Comparison of ENCODE assay signal across 9 cellular contexts in the genomic region with DNA sequence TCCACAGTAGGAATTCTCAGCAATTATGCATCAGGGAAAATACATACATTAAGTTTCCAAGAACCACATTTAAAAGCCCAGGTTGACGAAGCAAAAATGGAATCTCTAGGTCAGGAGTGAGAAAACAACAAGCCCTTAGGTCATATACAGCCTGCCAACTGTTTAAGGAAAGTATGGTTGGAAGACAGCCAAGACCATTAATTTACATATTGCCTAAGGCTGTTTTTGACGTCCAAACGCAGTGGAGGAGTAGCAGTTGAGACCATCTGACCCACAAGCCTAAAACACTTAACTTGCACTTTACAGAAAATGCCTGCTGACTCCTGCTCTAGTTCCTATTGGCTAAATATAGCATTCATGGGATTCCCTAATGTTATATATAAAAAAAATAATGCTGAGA.
DNase-seq lines count a peak whose midpoint lies in the region; ATAC-seq, FAIRE-seq and TF ChIP-seq lines count a peak whose summit lies in the region.
"Had no signal": no experiment of that assay in that cellular context is flagged by ENCODE, and none has a peak within 500 bp of the region (broad histone marks: within the 10 kb centered on the region; RNA-seq: fewer than 3 reads in every experiment).

No MANE protein-coding gene starts in this region.

- no peak overlapping the region for H2BK120ac ChIP-seq in mesendoderm (ENCODE audit: low read depth, low read length)

- no peak for FAIRE-seq in HTR-8/SVneo (lab: Jason Lieb, UNC)

- H3K23ac ChIP-seq in mesendoderm (ENCODE audit: low read length): no peak overlapping the region

- peaks cover 0 to 9% (median 7%) of the 10 kb centered on the region in 5 donors for H3K27me3 Mint-ChIP-seq in naive thymus-derived CD8-positive, alpha-beta T cell
- H3K27me3 Mint-ChIP-seq: IgD-negative memory B cell had no signal

- no peak for TF ChIP-seq CTCF in RWPE1 (conservative IDR thresholded peaks at IDR 0.05; ENCODE audit: low read depth)

- H3K27ac ChIP-seq in RWPE1 (no peak overlapping the region), mesendoderm (ENCODE audit: low read depth, low read length) (no peak overlapping the region)

- no peak overlapping the region for H4K5ac ChIP-seq in mesendoderm (ENCODE audit: low read length)

- no peaks in the 10 kb centered on the region for H3K36me3 ChIP-seq in mesendoderm (ENCODE audit: control insufficient read depth, insufficient read depth, low read length)

- H3K27ac Mint-ChIP-seq in naive thymus-derived CD8-positive, alpha-beta T cell: no peak overlapping the region
- no peak overlapping the region for H3K27ac Mint-ChIP-seq in activated naive CD4-positive, alpha-beta T cell treated with anti-CD3 and anti-CD28 coated beads, Interleukin-2, amount 50 U/mL, for 72 hours
- H3K27ac Mint-ChIP-seq: IgD-negative memory B cell had no signal

- H3K4me1 Mint-ChIP-seq in naive thymus-derived CD8-positive, alpha-beta T cell: no peaks in the 10 kb centered on the region
- H3K4me1 Mint-ChIP-seq: IgD-negative memory B cell had no signal

- no peaks in the 10 kb centered on the region for H3K79me1 ChIP-seq in mesendoderm (ENCODE audit: low read length)

- no peaks in the 10 kb centered on the region for H3K27me3 ChIP-seq in mesendoderm (ENCODE audit: insufficient read depth, low read length, poor library complexity)

- H2AK5ac ChIP-seq in mesendoderm (ENCODE audit: low read length): no peak overlapping the region

- POLR2A ChIA-PET in RWPE1 (lab: Yijun Ruan, JAX; ENCODE audit: low non-redundant PET): no interaction called here
- POLR2A ChIA-PET in naive thymus-derived CD8-positive, alpha-beta T cell (lab: Charles Lee): no interaction called here

- H3K4ac ChIP-seq in mesendoderm (ENCODE audit: low read depth, low read length): no peak overlapping the region

- WGBS in mesendoderm (ENCODE audit: extremely low coverage, insufficient coverage, low lambda C conversion rate): no CpG with 5 or more reads among the region's 3 CpGs

- H2BK5ac ChIP-seq in mesendoderm (ENCODE audit: low read length): no peak overlapping the region

- no peak overlapping the region for H2BK15ac ChIP-seq in mesendoderm (replicated peaks; ENCODE audit: low read depth)

- H3K4me1 ChIP-seq in mesendoderm (ENCODE audit: control insufficient read depth, low read depth, low read length): no peaks in the 10 kb centered on the region

- H3K4me3 Mint-ChIP-seq in naive thymus-derived CD8-positive, alpha-beta T cell: no peak overlapping the region
- H3K4me3 Mint-ChIP-seq: IgD-negative memory B cell had no signal

- no peak overlapping the region for H3K18ac ChIP-seq in mesendoderm (ENCODE audit: low read length)

- H3K4me2 ChIP-seq in mesendoderm (ENCODE audit: low read length): no peak overlapping the region

- peak; percentile 87 for ATAC-seq in GM19438 (IDR thresholded peaks at IDR 0.05; ENCODE audit: low read depth, unreplicated experiment)
- ATAC-seq in naive thymus-derived CD8-positive, alpha-beta T cell: no peak
- no peak for ATAC-seq in activated naive CD4-positive, alpha-beta T cell treated with anti-CD3 and anti-CD28 coated beads, Interleukin-2, amount 50 U/mL, for 72 hours

- H3K56ac ChIP-seq in mesendoderm (ENCODE audit: low read length): no peak overlapping the region

- no peak overlapping the region for H3K9ac ChIP-seq in mesendoderm (ENCODE audit: low read length)

- peak; percentile 46 for DNase-seq in HTR-8/SVneo (ENCODE audit: insufficient read length, low spot score)
- DNase-seq in RWPE1 (ENCODE audit: low spot score): peak; percentile 59
- DNase-seq in mesendoderm: peak; percentile 78
- no peak for DNase-seq in cerebellar cortex (ENCODE audit: low spot score)
- no peak for DNase-seq in ecto neural progenitor cell (ENCODE audit: low spot score)
- DNase-seq in naive thymus-derived CD8-positive, alpha-beta T cell: no peak
- DNase-seq in activated naive CD4-positive, alpha-beta T cell treated with anti-CD3 and anti-CD28 coated beads, Interleukin-2, amount 50 U/mL, for 72 hours (ENCODE audit: low spot score in 2 of 2): no peak

- no peak overlapping the region for H4K8ac ChIP-seq in mesendoderm (ENCODE audit: low read depth, low read length)

- H3K4me3 ChIP-seq in mesendoderm (ENCODE audit: low read length): no peak overlapping the region

- no peaks in the 10 kb centered on the region for H3K79me2 ChIP-seq in mesendoderm (ENCODE audit: control insufficient read depth, insufficient read depth, low read length)

- CTCF ChIA-PET in RWPE1 (lab: Yijun Ruan, JAX): no interaction called here

- no peaks in the 10 kb centered on the region for H3K9me3 Mint-ChIP-seq in naive thymus-derived CD8-positive, alpha-beta T cell
- H3K9me3 Mint-ChIP-seq in activated naive CD4-positive, alpha-beta T cell treated with anti-CD3 and anti-CD28 coated beads, Interleukin-2, amount 50 U/mL, for 72 hours: no peaks in the 10 kb centered on the region
- H3K9me3 Mint-ChIP-seq: IgD-negative memory B cell had no signal

- H3K36me3 Mint-ChIP-seq in naive thymus-derived CD8-positive, alpha-beta T cell: no peaks in the 10 kb centered on the region
- no peaks in the 10 kb centered on the region for H3K36me3 Mint-ChIP-seq in activated naive CD4-positive, alpha-beta T cell treated with anti-CD3 and anti-CD28 coated beads, Interleukin-2, amount 50 U/mL, for 72 hours
- H3K36me3 Mint-ChIP-seq: IgD-negative memory B cell had no signal

Comparison
In these comparisons a context has a peak if more than half of its experiments do, and no peak if none do; other contexts are left out.
1. DNase-seq: peak in HTR-8/SVneo (single experiment), RWPE1 (single experiment) and mesendoderm (single experiment); none in cerebellar cortex (single experiment), ecto neural progenitor cell (single experiment), naive thymus-derived CD8-positive, alpha-beta T cell (0 of 10) and activated naive CD4-positive, alpha-beta T cell treated with anti-CD3 and anti-CD28 coated beads, Interleukin-2, amount 50 U/mL, for 72 hours (0 of 2).